ENCODE assay signal across 8 cellular contexts in the genomic region with DNA sequence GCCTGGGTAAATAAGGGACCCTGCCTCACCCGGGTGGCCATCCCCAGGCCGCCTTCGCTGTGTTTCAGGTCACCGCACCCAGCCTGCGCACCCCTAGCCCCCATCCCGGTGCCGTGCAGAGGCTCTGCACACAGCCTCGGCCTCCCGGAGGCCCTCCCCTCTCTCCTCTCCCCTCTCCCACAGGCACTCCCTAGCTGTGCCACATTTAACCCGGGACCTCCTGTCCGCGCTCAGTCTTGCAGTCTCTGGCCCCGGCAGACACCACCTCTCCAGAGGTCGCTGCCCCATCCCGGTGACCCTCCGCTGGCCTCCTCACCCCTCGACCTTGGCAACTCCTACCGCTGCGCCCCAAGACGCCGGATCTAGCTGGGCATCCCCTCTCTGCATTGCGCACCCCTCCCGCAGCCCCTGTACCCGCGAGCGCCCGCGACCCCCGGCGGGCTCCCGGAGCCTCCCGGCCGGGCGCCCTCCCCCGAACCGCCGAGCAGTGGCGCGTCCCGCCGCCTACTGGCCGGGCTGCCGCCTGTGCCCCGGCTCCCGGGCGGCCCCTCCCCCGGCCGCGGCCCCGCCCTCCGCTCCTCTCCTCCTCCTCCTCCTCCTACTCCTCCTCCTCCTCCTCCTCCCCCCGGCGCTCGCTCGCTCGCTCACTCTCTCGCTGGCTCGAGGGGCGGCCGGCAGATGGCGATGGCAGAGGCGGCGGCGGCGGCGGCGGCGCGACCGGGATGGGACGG. TPM values are rescaled to one million over a fixed set of nuclear protein-coding genes. Genes with fewer than 3 reads are reported as not detected.
DNase-seq lines count a peak whose midpoint lies in the region; ATAC-seq and TF ChIP-seq lines count a peak whose summit lies in the region.

TMEM132B (plus strand) TSS at position 647 of the 731 bp plus-strand sequence.

- no peaks in the 10 kb centered on the region for H3K36me3 Mint-ChIP-seq in natural killer cell treated with Interleukin-12 subunit alpha and Interleukin-12 subunit beta and Interleukin-15 and Interleukin-18, amount 100 ng/mL, for 72 hours
- H3K36me3 Mint-ChIP-seq in type B pancreatic cell = no peaks in the 10 kb centered on the region

- peak; percentile 73 to 85 for ATAC-seq in natural killer cell treated with Interleukin-12 subunit alpha and Interleukin-12 subunit beta and Interleukin-15 and Interleukin-18, amount 100 ng/mL, for 72 hours

- H3K27me3 Mint-ChIP-seq in natural killer cell treated with Interleukin-12 subunit alpha and Interleukin-12 subunit beta and Interleukin-15 and Interleukin-18, amount 100 ng/mL, for 72 hours = peaks cover 57% of the 10 kb centered on the region in 2 donors
- H3K27me3 Mint-ChIP-seq in type B pancreatic cell = peaks cover 84% of the 10 kb centered on the region

- peak; percentile 42 for DNase-seq in GM04504 (ENCODE audit: low read depth)
- no peak for DNase-seq in HFF-Myc (ENCODE audit: extremely low read depth, low read depth)
- peak; percentile 82 for DNase-seq in NCI-H2196 (lab: John Stamatoyannopoulos, UW; ENCODE audit: unreplicated experiment)
- peak; percentile 64 for DNase-seq in activated CD8-positive, alpha-beta memory T cell treated with anti-CD3 and anti-CD28 coated beads for 24 hours
- peak; percentile 52 for DNase-seq in fibroblast of mammary gland (ENCODE audit: low read depth)
- DNase-seq in natural killer cell treated with Interleukin-12 subunit alpha and Interleukin-12 subunit beta and Interleukin-15 and Interleukin-18, amount 100 ng/mL, for 72 hours (ENCODE audit: low spot score) = no peak
- DNase-seq in type B pancreatic cell (ENCODE audit: extremely low spot score, unreplicated experiment) = peak; percentile 83
- DNase-seq in CD1c-positive myeloid dendritic cell (ENCODE audit: extremely low spot score) = no peak

- no peak within 1 kb of the TSS for H3K27ac Mint-ChIP-seq in natural killer cell treated with Interleukin-12 subunit alpha and Interleukin-12 subunit beta and Interleukin-15 and Interleukin-18, amount 100 ng/mL, for 72 hours
- no peak within 1 kb of the TSS for H3K27ac Mint-ChIP-seq in type B pancreatic cell

- no peaks in the 10 kb centered on the region for H3K9me3 Mint-ChIP-seq in natural killer cell treated with Interleukin-12 subunit alpha and Interleukin-12 subunit beta and Interleukin-15 and Interleukin-18, amount 100 ng/mL, for 72 hours
- no peaks in the 10 kb centered on the region for H3K9me3 Mint-ChIP-seq in type B pancreatic cell

- H3K4me1 Mint-ChIP-seq in natural killer cell treated with Interleukin-12 subunit alpha and Interleukin-12 subunit beta and Interleukin-15 and Interleukin-18, amount 100 ng/mL, for 72 hours (ENCODE audit: low read depth in 2 of 2) = peaks cover 0 to 5% of the 10 kb centered on the region in 2 donors
- peaks cover 11% of the 10 kb centered on the region for H3K4me1 Mint-ChIP-seq in type B pancreatic cell (ENCODE audit: unreplicated experiment)

- TF ChIP-seq CTCF in HFF-Myc (IDR thresholded peaks at IDR 0.05; ENCODE audit: low read depth, low read length, missing control alignments) (peak; percentile 11), fibroblast of mammary gland (conservative IDR thresholded peaks at IDR 0.05; ENCODE audit: control insufficient read depth, insufficient read depth, low read depth, low read length) (no peak), type B pancreatic cell (conservative IDR thresholded peaks at IDR 0.05) (peak; percentile 76)

- H3K4me3 ChIP-seq in HFF-Myc (replicated peaks; ENCODE audit: low read depth, low read length) = no peak within 1 kb of the TSS; the same call in 1 of the 2 replicates
- H3K4me3 ChIP-seq in fibroblast of mammary gland (ENCODE audit: control insufficient read depth, low read depth, low read length) = peak within 1 kb of the TSS; percentile 20

- no peak within 1 kb of the TSS for H3K4me3 Mint-ChIP-seq in natural killer cell treated with Interleukin-12 subunit alpha and Interleukin-12 subunit beta and Interleukin-15 and Interleukin-18, amount 100 ng/mL, for 72 hours
- peak within 1 kb of the TSS; percentile 87 for H3K4me3 Mint-ChIP-seq in type B pancreatic cell

RNA-seq across cellular contexts. Expression of gene TMEM132B, which starts in this region (rescaled TPM):
- total RNA-seq in natural killer cell treated with Interleukin-12 subunit alpha and Interleukin-12 subunit beta and Interleukin-15 and Interleukin-18, amount 100 ng/mL, for 72 hours = not detected
- total RNA-seq in type B pancreatic cell (ENCODE audit: low replicate concordance) = 14.1 and 25.4 TPM in 2 replicates

Comparison
In these comparisons a context has a peak if more than half of its experiments do, and no peak if none do; other contexts are left out.
1. RNA of gene TMEM132B (total RNA-seq): 14.1 to 25.4 TPM in type B pancreatic cell; not detected in natural killer cell treated with Interleukin-12 subunit alpha and Interleukin-12 subunit beta and Interleukin-15 and Interleukin-18, amount 100 ng/mL, for 72 hours; every median in the first group is over 10 times any median in the second.
2. Peak in ATAC-seq in natural killer cell treated with Interleukin-12 subunit alpha and Interleukin-12 subunit beta and Interleukin-15 and Interleukin-18, amount 100 ng/mL, for 72 hours; RNA of the gene not detected or under 1 TPM.
3. DNase-seq: peak in GM04504 (single experiment), NCI-H2196 (single experiment), activated CD8-positive, alpha-beta memory T cell treated with anti-CD3 and anti-CD28 coated beads for 24 hours (single experiment), fibroblast of mammary gland (single experiment) and type B pancreatic cell (single experiment); none in HFF-Myc (single experiment), natural killer cell treated with Interleukin-12 subunit alpha and Interleukin-12 subunit beta and Interleukin-15 and Interleukin-18, amount 100 ng/mL, for 72 hours (single experiment) and CD1c-positive myeloid dendritic cell (single experiment).